Comparison of ENCODE assay signal across 21 cellular contexts in genomic region chr7:45118830-45119452, GRCh38. TPM values are rescaled to one million over a fixed set of nuclear protein-coding genes. Genes with fewer than 3 reads are reported as not detected.
DNase-seq lines count a peak whose midpoint lies in the region; ATAC-seq, FAIRE-seq and TF ChIP-seq lines count a peak whose summit lies in the region.
"Had no signal": no experiment of that assay in that cellular context is flagged by ENCODE, and none has a peak within 500 bp of the region (broad histone marks: within the 10 kb centered on the region; RNA-seq: fewer than 3 reads in every experiment).

No MANE protein-coding gene starts in this region.

- 74% methylated on average over 4 of the region's 4 CpGs for WGBS in GM12878 (ENCODE audit: insufficient coverage, insufficient replicate concordance, low lambda C conversion rate, missing lambda C conversion rate)
- WGBS in tibial nerve, 2 donors, result 79 to 83% methylated on average over 1 to 2 of the region's 4 CpGs

- TF ChIP-seq EP300 in GM12878 (IDR thresholded peaks at IDR 0.05; ENCODE audit: borderline replicate concordance in 1 of 2, control insufficient read depth in 1 of 2, low read depth in 2 of 2, low read length in 2 of 2) (no peak), tibial nerve (IDR thresholded peaks at IDR 0.05) (no peak)

- H3K36me3 Mint-ChIP-seq in activated naive CD4-positive, alpha-beta T cell treated with anti-CD3 and anti-CD28 coated beads, Interleukin-2, amount 10 ng/mL, durations not matched to agents 7 days and 5 days, result no peaks in the 10 kb centered on the region
- H3K36me3 Mint-ChIP-seq in activated naive CD4-positive, alpha-beta T cell treated with anti-CD3 and anti-CD28 coated beads for 36 hours (ENCODE audit: low read depth), result no peaks in the 10 kb centered on the region
- no peaks in the 10 kb centered on the region for H3K36me3 Mint-ChIP-seq in activated T-cell treated with anti-CD3 and anti-CD28 coated beads, Interleukin-2, amount 50 U/mL, for 4 hours (ENCODE audit: insufficient read depth)

- H3K36me3 ChIP-seq in GM12878 (ENCODE audit: control insufficient read depth in 2 of 2, insufficient read depth in 2 of 2, low read length in 1 of 2), result no peaks in the 10 kb centered on the region
- no peaks in the 10 kb centered on the region for H3K36me3 ChIP-seq in tibial nerve

- RAD21 ChIA-PET in GM12878 (lab: Charles Lee; ENCODE audit: unreplicated experiment), result interaction anchor here (1.5 kb wide), 1 partner anchor 17 kb away, joined by 3 read pairs; no protein-coding TSS in a partner anchor

- peak overlapping the region; percentile 35 for H3K27ac Mint-ChIP-seq in activated naive CD4-positive, alpha-beta T cell treated with anti-CD3 and anti-CD28 coated beads, Interleukin-2, amount 10 ng/mL, durations not matched to agents 7 days and 5 days
- H3K27ac Mint-ChIP-seq in activated naive CD4-positive, alpha-beta T cell treated with anti-CD3 and anti-CD28 coated beads for 36 hours, result no peak overlapping the region

- no peaks in the 10 kb centered on the region for H3K9me3 Mint-ChIP-seq in activated naive CD4-positive, alpha-beta T cell treated with anti-CD3 and anti-CD28 coated beads, Interleukin-2, amount 10 ng/mL, durations not matched to agents 7 days and 5 days
- H3K9me3 Mint-ChIP-seq in activated naive CD4-positive, alpha-beta T cell treated with anti-CD3 and anti-CD28 coated beads for 36 hours, result no peaks in the 10 kb centered on the region
- H3K9me3 Mint-ChIP-seq in activated T-cell treated with anti-CD3 and anti-CD28 coated beads, Interleukin-2, amount 50 U/mL, for 4 hours, result no peaks in the 10 kb centered on the region

- CTCF ChIA-PET in activated naive CD4-positive, alpha-beta T cell treated with anti-CD3 and anti-CD28 coated beads, Interleukin-2, amount 10 ng/mL, durations not matched to agents 7 days and 5 days (lab: Charles Lee), result interaction anchor here (0.7 to 0.8 kb wide), 2 partner anchors 17 to 157 kb away, joined by 3 to 4 read pairs; no protein-coding TSS in a partner anchor
- CTCF ChIA-PET in activated naive CD4-positive, alpha-beta T cell treated with anti-CD3 and anti-CD28 coated beads for 36 hours (lab: Charles Lee), result interaction anchor here (1.9 kb wide), 1 partner anchor 17 kb away, joined by 6 read pairs; no protein-coding TSS in a partner anchor
- CTCF ChIA-PET in GM12878 (lab: Yijun Ruan, JAX), result interaction anchor here (1.0 to 2.6 kb wide), 2 partner anchors 17 to 146 kb away, joined by 4 to 7 read pairs; no protein-coding TSS in a partner anchor

- no peak overlapping the region for H2AFZ ChIP-seq in GM12878 (ENCODE audit: control insufficient read depth, low read depth, low read length)
- H2AFZ ChIP-seq: PC-9 had no signal

- H3K4me3 ChIP-seq in GM12878 (no peak overlapping the region), tibial nerve (no peak overlapping the region)
- H3K4me3 ChIP-seq: PC-9, SK-N-MC had no signal

- DNase-seq in activated naive CD4-positive, alpha-beta T cell treated with anti-CD3 and anti-CD28 coated beads, Interleukin-2, amount 10 ng/mL, durations not matched to agents 7 days and 5 days, result no peak
- DNase-seq in activated naive CD4-positive, alpha-beta T cell treated with anti-CD3 and anti-CD28 coated beads for 36 hours, result no peak
- DNase-seq in GM12878 (ENCODE audit: low read depth, low spot score) (no peak), mesenteric fat pad (ENCODE audit: low spot score) (peak; percentile 85), tibial nerve (ENCODE audit: low spot score in 2 of 2) (no peak)
- DNase-seq in activated T-cell treated with anti-CD3 and anti-CD28 coated beads, Interleukin-2, amount 50 U/mL, for 4 hours, result no peak
- DNase-seq: Caco-2, H7, MM.1S, NCI-H1105 treated with DMSO at 0.1 percent for 48 hours, NCI-H187, NCI-H2171, NCI-H446 treated with DMSO at 0.1 percent for 48 hours, NCI-H748 treated with DMSO at 0.1 percent for 48 hours, PC-9 had no signal

- H3K4me1 ChIP-seq in GM12878 (ENCODE audit: control insufficient read depth, insufficient read depth, low read length) (peaks cover 5% of the 10 kb centered on the region), tibial nerve (no peaks in the 10 kb centered on the region)
- H3K4me1 ChIP-seq: Caco-2 had no signal

- ATAC-seq in GM21786 (IDR thresholded peaks at IDR 0.05; ENCODE audit: unreplicated experiment) (peak; percentile 70), GM12878 (peak; percentile 69), GM18517 (IDR thresholded peaks at IDR 0.05; ENCODE audit: unreplicated experiment) (no peak)
- ATAC-seq in activated T-cell treated with anti-CD3 and anti-CD28 coated beads, Interleukin-2, amount 50 U/mL, for 4 hours, result no peak

- no peak for FAIRE-seq in GM12878 (lab: Jason Lieb, UNC)

- no peak for TF ChIP-seq RAD21 in GM12878 (IDR thresholded peaks at IDR 0.05; ENCODE audit: insufficient read depth, low read depth, low read length)

- no peak overlapping the region for H3K4me3 Mint-ChIP-seq in activated naive CD4-positive, alpha-beta T cell treated with anti-CD3 and anti-CD28 coated beads, Interleukin-2, amount 10 ng/mL, durations not matched to agents 7 days and 5 days
- H3K4me3 Mint-ChIP-seq in activated naive CD4-positive, alpha-beta T cell treated with anti-CD3 and anti-CD28 coated beads for 36 hours, result no peak overlapping the region
- no peak overlapping the region for H3K4me3 Mint-ChIP-seq in activated T-cell treated with anti-CD3 and anti-CD28 coated beads, Interleukin-2, amount 50 U/mL, for 4 hours

- no peaks in the 10 kb centered on the region; a peak in 1 of 4 replicates for H3K27me3 ChIP-seq in GM12878 (replicated peaks in 1 of 2; ENCODE audit: control insufficient read depth in 2 of 2, insufficient read depth in 2 of 2, low read length in 1 of 2)
- no peaks in the 10 kb centered on the region for H3K27me3 ChIP-seq in tibial nerve

- TF ChIP-seq CTCF in GM12878 (IDR thresholded peaks at IDR 0.05 in 2 of 3, conservative IDR thresholded peaks at IDR 0.05 in 1 of 3; ENCODE audit: control insufficient read depth in 2 of 3, extremely low read depth in 1 of 3, insufficient read depth in 1 of 3, low read depth in 3 of 3, low read length in 3 of 3) (no peak), tibial nerve (IDR thresholded peaks at IDR 0.05) (no peak)

- no peaks in the 10 kb centered on the region for H3K9me3 ChIP-seq in GM12878 (replicated peaks; ENCODE audit: control insufficient read depth, insufficient read depth, low read length)
- H3K9me3 ChIP-seq in tibial nerve, result no peaks in the 10 kb centered on the region
- H3K9me3 ChIP-seq: Caco-2 had no signal

- in situ Hi-C loops in GM12878 (cut with MboI), result no loop called here

- H3K27me3 Mint-ChIP-seq in activated naive CD4-positive, alpha-beta T cell treated with anti-CD3 and anti-CD28 coated beads, Interleukin-2, amount 10 ng/mL, durations not matched to agents 7 days and 5 days, result peaks cover 31% of the 10 kb centered on the region
- H3K27me3 Mint-ChIP-seq in activated naive CD4-positive, alpha-beta T cell treated with anti-CD3 and anti-CD28 coated beads for 36 hours (ENCODE audit: low read depth), result no peaks in the 10 kb centered on the region
- H3K27me3 Mint-ChIP-seq in activated T-cell treated with anti-CD3 and anti-CD28 coated beads, Interleukin-2, amount 50 U/mL, for 4 hours (ENCODE audit: low read depth), result peaks cover 4% of the 10 kb centered on the region

- no peak overlapping the region for H3K27ac ChIP-seq in GM12878 (ENCODE audit: control insufficient read depth, insufficient read depth)
- H3K27ac ChIP-seq in tibial nerve, result no peak overlapping the region
- H3K27ac ChIP-seq: C4-2B, PC-9, SK-N-MC had no signal

- H3K4me1 Mint-ChIP-seq in activated naive CD4-positive, alpha-beta T cell treated with anti-CD3 and anti-CD28 coated beads, Interleukin-2, amount 10 ng/mL, durations not matched to agents 7 days and 5 days, result peaks cover 45% of the 10 kb centered on the region
- H3K4me1 Mint-ChIP-seq in activated naive CD4-positive, alpha-beta T cell treated with anti-CD3 and anti-CD28 coated beads for 36 hours (ENCODE audit: low read depth), result peaks cover 14% of the 10 kb centered on the region
- peaks cover 17% of the 10 kb centered on the region for H3K4me1 Mint-ChIP-seq in activated T-cell treated with anti-CD3 and anti-CD28 coated beads, Interleukin-2, amount 50 U/mL, for 4 hours (ENCODE audit: low read depth)

- no peaks in the 10 kb centered on the region for H3K79me2 ChIP-seq in GM12878 (ENCODE audit: control insufficient read depth, insufficient read depth, low read length)

- TF ChIP-seq POLR2A in GM12878 (IDR thresholded peaks at IDR 0.05; ENCODE audit: low read depth, low read length) (no peak), tibial nerve (IDR thresholded peaks at IDR 0.05) (no peak)

- intact Hi-C loops in activated naive CD4-positive, alpha-beta T cell treated with anti-CD3 and anti-CD28 coated beads for 36 hours (cut with micrococcal nuclease), result no loop called here
- intact Hi-C loops in GM12878 (cut with micrococcal nuclease; ENCODE audit: unreplicated experiment), result no loop called here

- SMC1A ChIA-PET in GM12878 (lab: Charles Lee; ENCODE audit: uncharacterized antibody, unreplicated experiment), result interaction anchor here (1.0 kb wide), 1 partner anchor 144 kb away, joined by 3 read pairs; no protein-coding TSS in a partner anchor

- no peak overlapping the region for H3K4me2 ChIP-seq in GM12878 (ENCODE audit: control insufficient read depth, insufficient read depth)
- H3K4me2 ChIP-seq: PC-9 had no signal

- H3K9ac ChIP-seq in GM12878 (ENCODE audit: control insufficient read depth, insufficient read depth, low read length), result no peak overlapping the region

- no TSS peak for BruUV-seq in GM12878 (replicated peaks; lab: Mats Ljungman, UMichigan)

- H4K20me1 ChIP-seq in GM12878 (ENCODE audit: control insufficient read depth, insufficient read depth), result no peaks in the 10 kb centered on the region

- POLR2A ChIA-PET in GM12878 (lab: Charles Lee), result no interaction called here

RNA-seq across cellular contexts. Expression of gene TBRG4, which starts 7.4 kb away (rescaled TPM):
- total RNA-seq in activated naive CD4-positive, alpha-beta T cell treated with anti-CD3 and anti-CD28 coated beads for 36 hours, result 100 to 1,000 TPM; 127 to 136 TPM
- total RNA-seq in GM12878 (2013; cell fraction: nucleolus; rRNA removed), result 249 and 291 TPM in 2 replicates
- total RNA-seq in GM12878 (2014; rRNA removed) (124 and 128 TPM in 2 replicates), GM12878 (2014; rRNA removed; fragmentation: Illumina TruSeq; extraction: Trizol) (54.5 and 59.6 TPM in 2 replicates), GM12878 (2021) (109 and 117 TPM in 2 replicates), mesenteric fat pad (49.8 TPM), tibial nerve (10 to 100 TPM; 32.3 to 81.3 (median 54.0) TPM)
- polyA plus RNA-seq in GM12878 (2011; ENCODE audit: low read depth), result 60.7 TPM
- polyA plus RNA-seq in GM12878 (2011; rRNA removed) (79.4 and 126 TPM in 2 replicates), GM12878 (2014; fragmentation: Illumina TruSeq; extraction: Trizol) (58.8 and 119 TPM in 2 replicates), GM12878 (2014; fragmentation: Nextera tagmentation; extraction: Ambion mirVana) (10 to 100 TPM in 1 of 2 experiments, 1 to 10 TPM in 1; 8.4 to 13.3 TPM), GM12878 (2014; rRNA removed) (104 and 111 TPM in 2 replicates), GM12878 (2016; fragmentation: Nextera tagmentation; extraction: Ambion mirVana) (100 to 1,000 TPM; 124 to 130 TPM)
- polyA plus RNA-seq in GM12878 (2011; cell fraction: cytosol; rRNA removed), result 124 and 201 TPM in 2 replicates
- polyA plus RNA-seq in GM12878 (2011; cell fraction: nucleus; rRNA removed), result 523 and 538 TPM in 2 replicates
- 68.8 and 75.2 TPM in 2 replicates for polyA plus RNA-seq in GM12878 (2012)
- polyA minus RNA-seq in GM12878 (2011; rRNA and poly(A)+ RNA removed), result 145 and 219 TPM in 2 replicates
- 56.4 and 73.5 TPM in 2 replicates for polyA minus RNA-seq in GM12878 (2011; cell fraction: cytosol; rRNA and poly(A)+ RNA removed)
- 184 and 261 TPM in 2 replicates for polyA minus RNA-seq in GM12878 (2011; cell fraction: nucleus; rRNA and poly(A)+ RNA removed)
- total RNA-seq in activated T-cell treated with anti-CD3 and anti-CD28 coated beads, Interleukin-2, amount 50 U/mL, for 4 hours, result 100 to 1,000 TPM; 206 to 236 (median 233) TPM

RNA-seq across cellular contexts. Expression of gene NACAD, which starts 30.2 kb away (rescaled TPM):
- under 1 TPM; 0.05 TPM for total RNA-seq in activated naive CD4-positive, alpha-beta T cell treated with anti-CD3 and anti-CD28 coated beads for 36 hours
- total RNA-seq in GM12878 (2013; cell fraction: nucleolus; rRNA removed), result 0.10 TPM in 1 of 2 replicates, not detected in the other
- total RNA-seq in GM12878 (2014; rRNA removed) (not detected in 2 replicates), GM12878 (2014; rRNA removed; fragmentation: Illumina TruSeq; extraction: Trizol) (not detected in 2 replicates), GM12878 (2021) (not detected in 2 replicates), mesenteric fat pad (6.2 TPM), tibial nerve (1 to 10 TPM; 6.1 to 7.8 (median 6.7) TPM)
- polyA plus RNA-seq in GM12878 (2011; ENCODE audit: low read depth), result not detected
- polyA plus RNA-seq in GM12878 (2011; rRNA removed) (not detected in 2 replicates), GM12878 (2014; fragmentation: Illumina TruSeq; extraction: Trizol) (not detected in 2 replicates), GM12878 (2014; fragmentation: Nextera tagmentation; extraction: Ambion mirVana) (not detected), GM12878 (2014; rRNA removed) (not detected in 2 replicates), GM12878 (2016; fragmentation: Nextera tagmentation; extraction: Ambion mirVana) (not detected)
- 0.03 TPM in 1 of 2 replicates, not detected in the other for polyA plus RNA-seq in GM12878 (2011; cell fraction: cytosol; rRNA removed)
- polyA plus RNA-seq in GM12878 (2011; cell fraction: nucleus; rRNA removed), result 0.13 and 0.15 TPM in 2 replicates
- not detected in 2 replicates for polyA plus RNA-seq in GM12878 (2012)
- polyA minus RNA-seq in GM12878 (2011; rRNA and poly(A)+ RNA removed), result not detected in 2 replicates
- not detected in 2 replicates for polyA minus RNA-seq in GM12878 (2011; cell fraction: cytosol; rRNA and poly(A)+ RNA removed)
- polyA minus RNA-seq in GM12878 (2011; cell fraction: nucleus; rRNA and poly(A)+ RNA removed), result not detected in 2 replicates
- under 1 TPM; 0.14 to 0.66 (median 0.37) TPM for total RNA-seq in activated T-cell treated with anti-CD3 and anti-CD28 coated beads, Interleukin-2, amount 50 U/mL, for 4 hours
- total RNA-seq: G401 had no signal

RNA-seq across cellular contexts. Expression of gene RAMP3, which starts 38.6 kb away (rescaled TPM):
- total RNA-seq in activated naive CD4-positive, alpha-beta T cell treated with anti-CD3 and anti-CD28 coated beads for 36 hours, result not detected
- not detected in 2 replicates for total RNA-seq in GM12878 (2013; cell fraction: nucleolus; rRNA removed)
- total RNA-seq in GM12878 (2014; rRNA removed) (not detected in 2 replicates), GM12878 (2014; rRNA removed; fragmentation: Illumina TruSeq; extraction: Trizol) (not detected in 2 replicates), GM12878 (2021) (not detected in 2 replicates), mesenteric fat pad (49.2 TPM), tibial nerve (100 to 1,000 TPM in 3 of 4 donors, 10 to 100 TPM in 1; 31.6 to 117 (median 112) TPM)
- polyA plus RNA-seq in GM12878 (2011; ENCODE audit: low read depth), result not detected
- polyA plus RNA-seq in GM12878 (2011; rRNA removed) (not detected in 2 replicates), GM12878 (2014; fragmentation: Illumina TruSeq; extraction: Trizol) (not detected in 2 replicates), GM12878 (2014; fragmentation: Nextera tagmentation; extraction: Ambion mirVana) (not detected), GM12878 (2014; rRNA removed) (not detected in 2 replicates), GM12878 (2016; fragmentation: Nextera tagmentation; extraction: Ambion mirVana) (not detected)
- not detected in 2 replicates for polyA plus RNA-seq in GM12878 (2011; cell fraction: cytosol; rRNA removed)
- not detected in 2 replicates for polyA plus RNA-seq in GM12878 (2011; cell fraction: nucleus; rRNA removed)
- 0.11 TPM in 1 of 2 replicates, not detected in the other for polyA plus RNA-seq in GM12878 (2012)
- not detected in 2 replicates for polyA minus RNA-seq in GM12878 (2011; rRNA and poly(A)+ RNA removed)
- not detected in 2 replicates for polyA minus RNA-seq in GM12878 (2011; cell fraction: cytosol; rRNA and poly(A)+ RNA removed)
- polyA minus RNA-seq in GM12878 (2011; cell fraction: nucleus; rRNA and poly(A)+ RNA removed), result not detected in 2 replicates
- total RNA-seq in activated T-cell treated with anti-CD3 and anti-CD28 coated beads, Interleukin-2, amount 50 U/mL, for 4 hours, result not detected
- total RNA-seq: A172, Caco-2, G401, PC-9 had no signal

Comparison
In these comparisons a context has a peak if more than half of its experiments do, and no peak if none do; other contexts are left out.
1. ATAC-seq: peak in GM21786 (single experiment) and GM12878 (single experiment); none in activated T-cell treated with anti-CD3 and anti-CD28 coated beads, Interleukin-2, amount 50 U/mL, for 4 hours (0 of 2) and GM18517 (single experiment).
2. RNA of gene RAMP3, which starts 38.6 kb away (total RNA-seq): 31.6 to 117 TPM in tibial nerve and 49.2 TPM in mesenteric fat pad (single experiment); not detected in activated naive CD4-positive, alpha-beta T cell treated with anti-CD3 and anti-CD28 coated beads for 36 hours, not detected in GM12878 and not detected in activated T-cell treated with anti-CD3 and anti-CD28 coated beads, Interleukin-2, amount 50 U/mL, for 4 hours; every median in the first group is over 10 times any median in the second.